Comparison of ENCODE assay signal across 8 cellular contexts in the genomic region with DNA sequence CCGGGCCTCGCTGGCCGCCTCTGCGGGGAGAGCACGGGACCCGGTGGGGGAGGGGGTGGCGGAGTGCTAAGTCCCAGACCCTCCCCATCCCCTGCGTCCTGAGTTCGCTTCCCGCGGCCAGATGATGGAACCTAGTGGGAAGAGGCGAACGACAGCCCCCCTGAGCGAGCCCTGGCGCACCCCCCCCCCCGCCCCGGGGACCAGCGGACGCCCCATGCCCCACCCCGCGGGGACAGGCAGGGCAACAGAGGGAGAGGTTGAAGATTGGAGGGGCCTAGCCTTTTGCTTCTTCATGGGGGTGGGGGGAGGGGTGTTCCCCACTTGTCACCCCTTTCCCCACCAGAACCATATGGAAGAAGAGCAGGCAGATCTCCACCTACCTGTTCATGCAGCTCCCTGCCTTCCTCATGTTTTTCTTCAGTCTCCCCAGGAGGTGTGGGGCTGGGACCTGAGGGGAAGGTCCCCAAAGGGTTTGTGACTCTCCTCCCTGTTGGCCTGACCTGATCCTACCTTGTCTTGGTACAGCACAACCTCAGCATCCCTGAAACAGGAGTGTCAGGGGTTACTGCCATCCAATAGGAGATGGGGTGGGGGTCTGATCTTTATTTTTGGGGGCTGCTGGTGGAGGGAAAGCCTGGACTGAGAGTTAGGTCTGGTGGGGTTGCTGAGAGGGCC. TPM values are rescaled to one million over a fixed set of nuclear protein-coding genes. Genes with fewer than 3 reads are reported as not detected.
A peak's percentile ranks its signal among the peaks of the same experiment; 100 is the strongest.
DNase-seq lines count a peak whose midpoint lies in the region; ATAC-seq and TF ChIP-seq lines count a peak whose summit lies in the region.

No MANE protein-coding gene starts in this region.

- H3K9me3 ChIP-seq in BLaER1 (no peaks in the 10 kb centered on the region), skeletal muscle tissue (ENCODE audit: control insufficient read depth in 3 of 3, low read length in 3 of 3) (no peaks in the 10 kb centered on the region)

- peaks cover 31% of the 10 kb centered on the region for H3K36me3 ChIP-seq in BLaER1
- H3K36me3 ChIP-seq in skeletal muscle tissue (ENCODE audit: control insufficient read depth in 3 of 3, insufficient read depth in 3 of 3, low read length in 3 of 3): peaks cover 3 to 15% (median 11%) of the 10 kb centered on the region in 3 donors

- DNase-seq in foreskin fibroblast: no peak
- DNase-seq in NCI-H146 treated with DMSO at 0.1 percent for 48 hours (lab: John Stamatoyannopoulos, UW; ENCODE audit: unreplicated experiment): no peak

- H3K9ac ChIP-seq in BLaER1: peak overlapping the region; percentile 99
- peak overlapping the region; percentile 95 to 98 (median 97) for H3K9ac ChIP-seq in skeletal muscle tissue (ENCODE audit: low read depth in 1 of 3, low read length in 3 of 3)

- H3K4me1 ChIP-seq in BLaER1: peaks cover 35% of the 10 kb centered on the region
- peaks cover 17 to 39% (median 30%) of the 10 kb centered on the region in 3 donors for H3K4me1 ChIP-seq in skeletal muscle tissue (ENCODE audit: control insufficient read depth in 3 of 3, insufficient read depth in 3 of 3, low read length in 3 of 3)

- peak overlapping the region; percentile 90 for H3K4me2 ChIP-seq in BLaER1

- ATAC-seq in GM21723 (IDR thresholded peaks at IDR 0.05; ENCODE audit: unreplicated experiment): peak; percentile 9
- no peak for ATAC-seq in HG02885 (IDR thresholded peaks at IDR 0.05; ENCODE audit: poor library complexity, unreplicated experiment)
- ATAC-seq in HG03520 (IDR thresholded peaks at IDR 0.05; ENCODE audit: unreplicated experiment): no peak

- no peak for TF ChIP-seq CTCF in VCaP (conservative IDR thresholded peaks at IDR 0.05)
- TF ChIP-seq CTCF in foreskin fibroblast (IDR thresholded peaks at IDR 0.05; ENCODE audit: low read depth, low read length): no peak

- H3K27me3 ChIP-seq in BLaER1 (no peaks in the 10 kb centered on the region), skeletal muscle tissue (ENCODE audit: control insufficient read depth in 3 of 3, insufficient read depth in 3 of 3, low read length in 3 of 3) (no peaks in the 10 kb centered on the region)

- H3K27ac ChIP-seq in BLaER1 (peak overlapping the region; percentile 99), VCaP (peak overlapping the region; percentile 99), skeletal muscle tissue (ENCODE audit: low read depth, low read length) (peak overlapping the region; percentile 99)

- H3K4me3 ChIP-seq in BLaER1 (peak overlapping the region; percentile 81), foreskin fibroblast (ENCODE audit: low read depth in 1 of 2, low read length in 2 of 2) (peak overlapping the region; percentile 83 to 98), skeletal muscle tissue (ENCODE audit: low read length in 3 of 3) (peak overlapping the region; percentile 83 to 98 (median 85))

- peaks cover 46% of the 10 kb centered on the region for H4K20me1 ChIP-seq in BLaER1

RNA-seq across cellular contexts. Expression of a gene that starts 0.5 kb away (rescaled TPM):
- 17.2 TPM for total RNA-seq in skeletal muscle tissue

RNA-seq across cellular contexts. Expression of a gene that starts 6.9 kb away (rescaled TPM):
- total RNA-seq in skeletal muscle tissue: 3.7 TPM

RNA-seq across cellular contexts. Expression of a gene that starts 13.9 kb away (rescaled TPM):
- 75.2 TPM for total RNA-seq in skeletal muscle tissue
